ENCODE assay signal across 1 cellular context in genomic region chr1:202811296-202812175, GRCh38.
TF ChIP-seq lines count a peak whose summit lies in the region.

No MANE protein-coding gene starts in this region.

TF ChIP-seq in K562, 482 proteins besides CTCF, POLR2A, EP300 and RAD21 (continued from another document and continues in another):
- TF ChIP-seq E2F8 (IDR thresholded peaks at IDR 0.05; ENCODE audit: low read depth, partially characterized antibody) (no peak), ZFP36 (IDR thresholded peaks at IDR 0.05; ENCODE audit: low read depth, low read length, partially characterized antibody) (no peak), MAX (CRISPR knock-in tag; IDR thresholded peaks at IDR 0.05) (peak; percentile 79), L3MBTL2 (IDR thresholded peaks at IDR 0.05) (peak; percentile 29; the same call in 1 of the 2 replicates), NR1H2 (CRISPR knock-in tag; IDR thresholded peaks at IDR 0.05) (peak; percentile 87; the same call in 1 of the 2 replicates), ELK1 (CRISPR knock-in tag; IDR thresholded peaks at IDR 0.05) (no peak), ELF2 (CRISPR knock-in tag; IDR thresholded peaks at IDR 0.05) (no peak), ZNF41 (CRISPR knock-in tag; conservative IDR thresholded peaks at IDR 0.05) (no peak), PHF20 (IDR thresholded peaks at IDR 0.05; ENCODE audit: partially characterized antibody) (no peak), LCOR (CRISPR knock-in tag; IDR thresholded peaks at IDR 0.05) (0 out of 2 replicates have a peak, but pooled peaks have one; percentile 15), USF1 (CRISPR knock-in tag; IDR thresholded peaks at IDR 0.05) (no peak; the same call in 1 of the 2 replicates), MXI1 (IDR thresholded peaks at IDR 0.05; ENCODE audit: low read depth, low read length) (0 out of 2 replicates have a peak, but pooled peaks have one; percentile 18), ZKSCAN1 (IDR thresholded peaks at IDR 0.05; ENCODE audit: low read depth, low read length) (0 out of 2 replicates have a peak, but pooled peaks have one; percentile 6), USF2 (CRISPR knock-in tag; IDR thresholded peaks at IDR 0.05) (peak; percentile 11; the same call in 1 of the 2 replicates), DACH1 (IDR thresholded peaks at IDR 0.05; ENCODE audit: partially characterized antibody) (no peak), FOXP1 (CRISPR knock-in tag; IDR thresholded peaks at IDR 0.05) (peak; percentile 65; the same call in 1 of the 2 replicates), ZBTB17 (CRISPR knock-in tag; IDR thresholded peaks at IDR 0.05) (0 out of 2 replicates have a peak, but pooled peaks have one; percentile 11), RBBP5 (IDR thresholded peaks at IDR 0.05; ENCODE audit: borderline replicate concordance, insufficient read depth, low read length, poor library complexity, severe bottlenecking) (no peak), HMG20B (CRISPR knock-in tag; IDR thresholded peaks at IDR 0.05) (no peak), SREBF2 (CRISPR knock-in tag; IDR thresholded peaks at IDR 0.05) (no peak), KDM2B (CRISPR knock-in tag; IDR thresholded peaks at IDR 0.05) (peak; percentile 7; the same call in 1 of the 2 replicates), ZNF695 (CRISPR knock-in tag; IDR thresholded peaks at IDR 0.05) (no peak), ZBTB43 (CRISPR knock-in tag; IDR thresholded peaks at IDR 0.05) (0 out of 2 replicates have a peak, but pooled peaks have one; percentile 15), MYNN (IDR thresholded peaks at IDR 0.05) (no peak), MYNN (CRISPR knock-in tag; IDR thresholded peaks at IDR 0.05) (no peak), ETS2 (tag; IDR thresholded peaks at IDR 0.05; ENCODE audit: borderline replicate concordance, poor library complexity, severe bottlenecking) (no peak), ZBTB12 (CRISPR knock-in tag; IDR thresholded peaks at IDR 0.05) (no peak), C11orf30 (IDR thresholded peaks at IDR 0.05; ENCODE audit: low read depth) (no peak), ZNF143 (CRISPR knock-in tag; IDR thresholded peaks at IDR 0.05) (no peak), ILK (tag; IDR thresholded peaks at IDR 0.05; ENCODE audit: borderline replicate concordance, low read depth) (no peak), CBFB (CRISPR knock-in tag; IDR thresholded peaks at IDR 0.05) (0 out of 2 replicates have a peak, but pooled peaks have one; percentile 25), RBM39 (optimal IDR thresholded peaks at IDR 0.05; ENCODE audit: low read depth, low read length) (no peak), NR2F6 (CRISPR knock-in tag; IDR thresholded peaks at IDR 0.05) (no peak), CCAR2 (IDR thresholded peaks at IDR 0.05; ENCODE audit: low read depth, low read length) (no peak), ID3 (CRISPR knock-in tag; IDR thresholded peaks at IDR 0.05) (no peak), ID3 (tag; IDR thresholded peaks at IDR 0.05) (no peak), FOXM1 (IDR thresholded peaks at IDR 0.05; ENCODE audit: low read depth) (no peak), FOXM1 (CRISPR knock-in tag; IDR thresholded peaks at IDR 0.05; ENCODE audit: low read depth) (0 out of 2 replicates have a peak, but pooled peaks have one; percentile 13), ZNF740 (CRISPR knock-in tag; IDR thresholded peaks at IDR 0.05) (no peak), ZNF740 (tag; IDR thresholded peaks at IDR 0.05) (no peak), HNRNPLL (IDR thresholded peaks at IDR 0.05; ENCODE audit: low read depth, low read length, poor library complexity, severe bottlenecking) (peak; percentile 38), ZBTB40 (IDR thresholded peaks at IDR 0.05) (0 out of 2 replicates have a peak, but pooled peaks have one; percentile 45), ZBTB40 (CRISPR knock-in tag; IDR thresholded peaks at IDR 0.05) (0 out of 2 replicates have a peak, but pooled peaks have one; percentile 44), ZNF511 (CRISPR knock-in tag; IDR thresholded peaks at IDR 0.05) (0 out of 2 replicates have a peak, but pooled peaks have one; percentile 2), BACH1 (tag; IDR thresholded peaks at IDR 0.05) (no peak)
